ENCODE assay signal across 15 cellular contexts in the genomic region with DNA sequence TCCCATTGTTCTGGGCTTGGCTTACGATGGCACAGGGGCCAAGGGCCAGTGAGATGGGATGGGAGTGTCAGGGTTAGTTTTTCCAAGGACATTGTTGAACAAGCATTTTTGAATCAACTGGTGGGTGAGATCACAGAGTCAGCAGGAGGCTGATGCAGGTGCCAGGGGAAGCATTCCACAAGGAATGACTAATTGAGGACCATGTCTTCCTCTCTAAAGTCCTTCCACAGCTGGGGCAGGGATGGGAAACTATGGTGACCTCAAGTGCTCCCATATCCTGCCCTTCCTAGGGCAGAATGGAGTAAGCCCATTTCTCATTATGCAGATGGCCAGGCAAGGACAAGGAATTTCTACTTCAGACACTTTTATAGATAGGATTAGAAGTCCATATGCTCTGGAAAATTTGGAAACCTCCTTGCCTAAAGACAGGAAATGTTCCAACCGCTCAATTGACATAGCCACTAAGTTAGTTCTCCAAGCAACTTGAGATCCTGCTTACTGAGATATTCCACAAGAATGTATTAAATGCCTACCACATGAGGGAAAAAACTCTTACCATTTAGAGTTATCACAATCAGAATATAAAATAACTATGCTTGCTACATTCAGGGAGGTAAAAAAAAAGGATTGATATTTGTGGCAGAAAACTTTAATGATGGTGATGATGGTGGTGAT. TPM values are rescaled to one million over a fixed set of nuclear protein-coding genes. Genes with fewer than 3 reads are reported as not detected.
DNase-seq lines count a peak whose midpoint lies in the region; ATAC-seq, FAIRE-seq and TF ChIP-seq lines count a peak whose summit lies in the region.
"Had no signal": no experiment of that assay in that cellular context is flagged by ENCODE, and none has a peak within 500 bp of the region (broad histone marks: within the 10 kb centered on the region; RNA-seq: fewer than 3 reads in every experiment).

No MANE protein-coding gene starts in this region.

- no peak overlapping the region for H3K4me2 ChIP-seq in PC-3 (ENCODE audit: low read length)

- ATAC-seq in left ventricle myocardium superior (peak; percentile 56), Right ventricle myocardium inferior (no peak), PC-3 (no peak)
- ATAC-seq: stimulated activated naive CD8-positive, alpha-beta T cell treated with anti-CD3 and anti-CD28 coated beads, Interleukin-15, amount 100 ng/mL, for 72 hours had no signal

- TF ChIP-seq CTCF in PC-3 (conservative IDR thresholded peaks at IDR 0.05; ENCODE audit: low read depth, low read length): no peak
- TF ChIP-seq CTCF in fibroblast of the aortic adventitia (IDR thresholded peaks at IDR 0.05; ENCODE audit: insufficient read depth, low read length): no peak
- no peak for TF ChIP-seq CTCF in GM10248 (IDR thresholded peaks at IDR 0.05; ENCODE audit: control extremely low read depth, extremely low read depth, low read depth, missing control alignments)

- H3K4me1 ChIP-seq in PC-3 (ENCODE audit: insufficient read depth, low read length): no peaks in the 10 kb centered on the region
- H3K4me1 ChIP-seq: Caco-2, parathyroid adenoma had no signal

- H3K4me3 ChIP-seq in PC-3 (ENCODE audit: low read length) (no peak overlapping the region), fibroblast of the aortic adventitia (ENCODE audit: low read depth, low read length) (no peak overlapping the region)
- H3K4me3 ChIP-seq: SK-N-MC had no signal

- H3K9ac ChIP-seq in PC-3 (ENCODE audit: low read length): no peak overlapping the region
- H3K9ac ChIP-seq: parathyroid adenoma had no signal

- no peaks in the 10 kb centered on the region for H3K9me3 ChIP-seq in PC-3 (ENCODE audit: low read length)

- POLR2A ChIA-PET in PC-3 (lab: Charles Lee; ENCODE audit: unreplicated experiment) (no interaction called here), GM10248 (lab: Yijun Ruan, JAX) (no interaction called here)

- FAIRE-seq in urothelium cell line (lab: Jason Lieb, UNC) (peak; percentile 87), GM12891 (lab: Jason Lieb, UNC) (no peak)

- no peak overlapping the region for H2AFZ ChIP-seq in PC-3 (ENCODE audit: low read length)
- H2AFZ ChIP-seq: parathyroid adenoma had no signal

- no peaks in the 10 kb centered on the region for H4K20me1 ChIP-seq in PC-3 (ENCODE audit: low read length)

- CTCF ChIA-PET in PC-3 (lab: Charles Lee): no interaction called here
- CTCF ChIA-PET in GM10248 (lab: Yijun Ruan, JAX): interaction anchor here (0.9 to 1.1 kb wide), 3 partner anchors 10 to 347 kb away, joined by 3 read pairs; no protein-coding TSS in a partner anchor

- H3K27me3 ChIP-seq in PC-3 (ENCODE audit: low read length): no peaks in the 10 kb centered on the region

- DNase-seq in left ventricle myocardium superior (no peak), Right ventricle myocardium inferior (ENCODE audit: missing footprints) (no peak), PC-3 (peak; percentile 22), fibroblast of the aortic adventitia (ENCODE audit: low read depth) (peak; percentile 37), urothelium cell line (ENCODE audit: low spot score) (peak; percentile 85), GM10248 (ENCODE audit: extremely low spot score) (no peak), GM12891 (ENCODE audit: insufficient read length, low spot score) (no peak)
- no peak for DNase-seq in stimulated activated CD4-positive, alpha-beta T cell treated with anti-CD3 and anti-CD28 coated beads, Interleukin-2, amount 100 ng/mL, for 48 hours
- DNase-seq: activated CD4-positive, alpha-beta T cell treated with anti-CD3 and anti-CD28 coated beads, Interleukin-2, amount 10 ng/mL, durations not matched to agents 24 days and 14 days; Caco-2; left cardiac atrium; NCI-H1417 treated with DMSO at 0.1 percent for 48 hours; stimulated activated naive CD8-positive, alpha-beta T cell treated with anti-CD3 and anti-CD28 coated beads, Interleukin-15, amount 100 ng/mL, for 72 hours had no signal

- H3F3A ChIP-seq in PC-3 (ENCODE audit: low read length, unreplicated experiment): no peaks in the 10 kb centered on the region

- no peaks in the 10 kb centered on the region for H3K9me2 ChIP-seq in PC-3 (replicated peaks; ENCODE audit: low read length)

- BruUV-seq in PC-3 (replicated peaks; lab: Mats Ljungman, UMichigan): no TSS peak

- no peaks in the 10 kb centered on the region for H3K79me2 ChIP-seq in PC-3 (ENCODE audit: low read length)
- H3K79me2 ChIP-seq: parathyroid adenoma had no signal

- no peaks in the 10 kb centered on the region for H3K36me3 ChIP-seq in PC-3 (ENCODE audit: low read depth, low read length)

- TF ChIP-seq POLR2A in GM12891 (IDR thresholded peaks at IDR 0.05; ENCODE audit: low read depth, low read length): no peak

- no peak overlapping the region for H3K27ac ChIP-seq in PC-3 (ENCODE audit: low read length)
- H3K27ac ChIP-seq: parathyroid adenoma, SK-N-MC had no signal

- intact Hi-C loops in left ventricle myocardium superior (cut with micrococcal nuclease) (no loop called here), Right ventricle myocardium inferior (cut with DNase I) (no loop called here), PC-3 (cut with micrococcal nuclease) (no loop called here)

TF ChIP-seq in GM12891, 5 proteins besides CTCF, POLR2A, EP300 and RAD21:
- TF ChIP-seq POLR2AphosphoS5 (IDR thresholded peaks at IDR 0.05; ENCODE audit: low read depth, low read length) (no peak), POU2F2 (IDR thresholded peaks at IDR 0.05; ENCODE audit: low read depth, low read length) (no peak), PAX5 (IDR thresholded peaks at IDR 0.05; ENCODE audit: insufficient read depth, low read length, severe bottlenecking) (no peak), SPI1 (IDR thresholded peaks at IDR 0.05; ENCODE audit: low read depth, low read length) (no peak), TAF1 (IDR thresholded peaks at IDR 0.05; ENCODE audit: low read depth, low read length) (no peak)

RNA-seq across cellular contexts. Expression of gene ENGASE, which starts 21.2 kb away (rescaled TPM):
- total RNA-seq in left ventricle myocardium superior (32.8 TPM), Right ventricle myocardium inferior (29.8 TPM), PC-3 (2014; rRNA removed) (34.5 and 58.1 TPM in 2 replicates), fibroblast of the aortic adventitia (ENCODE audit: low replicate concordance) (8.4 and 18.6 TPM in 2 replicates)
- polyA plus RNA-seq in GM12891 (2012; ENCODE audit: low read depth, missing spikeins): 6.2 TPM

RNA-seq across cellular contexts. Expression of gene C1QTNF1, which starts 29.4 kb away (rescaled TPM):
- 247 TPM for total RNA-seq in left ventricle myocardium superior
- 240 TPM for total RNA-seq in Right ventricle myocardium inferior
- 18.6 and 21.0 TPM in 2 replicates for total RNA-seq in PC-3 (2014; rRNA removed)
- total RNA-seq in fibroblast of the aortic adventitia (ENCODE audit: low replicate concordance): 42.1 and 44.3 TPM in 2 replicates
- 0.05 TPM for polyA plus RNA-seq in GM12891 (2012; ENCODE audit: low read depth, missing spikeins)
- total RNA-seq: activated CD4-positive, alpha-beta T cell treated with anti-CD3 and anti-CD28 coated beads, Interleukin-2, amount 10 ng/mL, durations not matched to agents 24 days and 14 days had no signal

RNA-seq across cellular contexts. Expression of gene CANT1, which starts 43.8 kb away (rescaled TPM):
- total RNA-seq in left ventricle myocardium superior (28.2 TPM), Right ventricle myocardium inferior (31.1 TPM), PC-3 (2014; rRNA removed) (191 and 220 TPM in 2 replicates), fibroblast of the aortic adventitia (ENCODE audit: low replicate concordance) (33.4 and 53.0 TPM in 2 replicates)
- polyA plus RNA-seq in GM12891 (2012; ENCODE audit: low read depth, missing spikeins): 24.6 TPM

Comparison
In these comparisons a context has a peak if more than half of its experiments do, and no peak if none do; other contexts are left out.
1. DNase-seq: peak in PC-3 (single experiment), fibroblast of the aortic adventitia (single experiment) and urothelium cell line (single experiment); none in left ventricle myocardium superior (single experiment), Right ventricle myocardium inferior (single experiment), GM10248 (single experiment), stimulated activated CD4-positive, alpha-beta T cell treated with anti-CD3 and anti-CD28 coated beads, Interleukin-2, amount 100 ng/mL, for 48 hours (0 of 2) and GM12891 (single experiment).